ENCODE assay signal across 8 cellular contexts in the genomic region with DNA sequence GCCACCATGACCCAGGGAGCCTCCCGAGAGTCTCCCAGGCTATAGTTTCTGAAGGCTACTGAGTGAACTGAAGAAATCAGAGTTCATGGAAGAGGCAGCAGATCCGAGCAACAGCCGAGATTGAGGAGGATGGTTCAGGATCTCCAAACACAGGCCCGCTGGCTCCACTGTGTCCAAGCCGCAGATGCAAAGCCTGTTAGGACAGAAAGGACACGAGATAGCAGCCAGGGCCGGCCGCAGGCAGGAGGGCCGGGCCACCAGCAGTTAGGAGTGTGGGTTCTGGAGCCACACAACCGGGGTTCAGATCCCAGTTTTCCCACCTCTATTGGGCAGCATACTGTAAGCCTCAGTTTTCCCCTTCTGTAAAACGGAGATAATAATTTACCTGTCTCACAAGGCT. TPM values are rescaled to one million over a fixed set of nuclear protein-coding genes. Genes with fewer than 3 reads are reported as not detected.
DNase-seq lines count a peak whose midpoint lies in the region; ATAC-seq and TF ChIP-seq lines count a peak whose summit lies in the region.

No MANE protein-coding gene starts in this region.

- ATAC-seq in stimulated activated naive CD8-positive, alpha-beta T cell treated with anti-CD3 and anti-CD28 coated beads, Interleukin-15, amount 100 ng/mL, for 72 hours: no peak
- ATAC-seq in GM21723 (IDR thresholded peaks at IDR 0.05; ENCODE audit: unreplicated experiment) (no peak), HG03139 (IDR thresholded peaks at IDR 0.05; ENCODE audit: unreplicated experiment) (no peak)

- peak overlapping the region in 10 of 59 donors; percentile 1 to 34 (median 12) for H3K4me3 ChIP-seq in dorsolateral prefrontal cortex

- H3K27ac ChIP-seq in dorsolateral prefrontal cortex: peak overlapping the region in 58 of 59 donors; percentile 3 to 94 (median 83)

- H3K27ac Mint-ChIP-seq in stimulated activated naive CD8-positive, alpha-beta T cell treated with anti-CD3 and anti-CD28 coated beads, Interleukin-15, Interleukin-2, amounts not matched to agents 100 ng/mL and 50 ng/mL, for 24 hours: peak overlapping the region; percentile 99
- H3K27ac Mint-ChIP-seq in stimulated activated naive CD8-positive, alpha-beta T cell treated with anti-CD3 and anti-CD28 coated beads, Interleukin-15, amount 100 ng/mL, for 72 hours: peak overlapping the region in 1 of 2 donors; percentile 99
- peak overlapping the region; percentile 99 for H3K27ac Mint-ChIP-seq in osteocyte (ENCODE audit: unreplicated experiment)

- TF ChIP-seq CTCF in dorsolateral prefrontal cortex (IDR thresholded peaks at IDR 0.05 in 54 of 56, conservative IDR thresholded peaks at IDR 0.05 in 2 of 56; ENCODE audit: low read depth in 1 of 56, partially characterized antibody in 56 of 56): no peak
- no peak for TF ChIP-seq CTCF in osteocyte (IDR thresholded peaks at IDR 0.05)

- H3K27me3 Mint-ChIP-seq in stimulated activated naive CD8-positive, alpha-beta T cell treated with anti-CD3 and anti-CD28 coated beads, Interleukin-15, Interleukin-2, amounts not matched to agents 100 ng/mL and 50 ng/mL, for 24 hours: no peaks in the 10 kb centered on the region
- H3K27me3 Mint-ChIP-seq in stimulated activated naive CD8-positive, alpha-beta T cell treated with anti-CD3 and anti-CD28 coated beads, Interleukin-15, amount 100 ng/mL, for 72 hours: no peaks in the 10 kb centered on the region
- H3K27me3 Mint-ChIP-seq in osteocyte (ENCODE audit: unreplicated experiment): no peaks in the 10 kb centered on the region

- DNase-seq in stimulated activated naive CD8-positive, alpha-beta T cell treated with anti-CD3 and anti-CD28 coated beads, Interleukin-15, amount 100 ng/mL, for 72 hours: no peak
- DNase-seq in dorsolateral prefrontal cortex (no peak), osteocyte (ENCODE audit: extremely low spot score, unreplicated experiment) (no peak), NCI-H510A (lab: John Stamatoyannopoulos, UW) (no peak), kidney glomerular epithelial cell (lab: John Stamatoyannopoulos, UW) (no peak)

- peaks cover 71% of the 10 kb centered on the region for H3K4me1 Mint-ChIP-seq in stimulated activated naive CD8-positive, alpha-beta T cell treated with anti-CD3 and anti-CD28 coated beads, Interleukin-15, Interleukin-2, amounts not matched to agents 100 ng/mL and 50 ng/mL, for 24 hours (ENCODE audit: low read depth)
- H3K4me1 Mint-ChIP-seq in stimulated activated naive CD8-positive, alpha-beta T cell treated with anti-CD3 and anti-CD28 coated beads, Interleukin-15, amount 100 ng/mL, for 72 hours: peaks cover 69% of the 10 kb centered on the region
- peaks cover 84% of the 10 kb centered on the region for H3K4me1 Mint-ChIP-seq in osteocyte (ENCODE audit: unreplicated experiment)

- peak overlapping the region; percentile 35 for H3K4me3 Mint-ChIP-seq in stimulated activated naive CD8-positive, alpha-beta T cell treated with anti-CD3 and anti-CD28 coated beads, Interleukin-15, Interleukin-2, amounts not matched to agents 100 ng/mL and 50 ng/mL, for 24 hours
- peak overlapping the region in 1 of 2 donors; percentile 54 for H3K4me3 Mint-ChIP-seq in stimulated activated naive CD8-positive, alpha-beta T cell treated with anti-CD3 and anti-CD28 coated beads, Interleukin-15, amount 100 ng/mL, for 72 hours
- peak overlapping the region; percentile 64 for H3K4me3 Mint-ChIP-seq in osteocyte (ENCODE audit: unreplicated experiment)

- H3K27me3 ChIP-seq in dorsolateral prefrontal cortex: no peaks in the 10 kb centered on the region

- intact Hi-C loops in dorsolateral prefrontal cortex (cut with DNase I): no loop called here

- H3K9me3 Mint-ChIP-seq in stimulated activated naive CD8-positive, alpha-beta T cell treated with anti-CD3 and anti-CD28 coated beads, Interleukin-15, Interleukin-2, amounts not matched to agents 100 ng/mL and 50 ng/mL, for 24 hours: no peaks in the 10 kb centered on the region
- H3K9me3 Mint-ChIP-seq in stimulated activated naive CD8-positive, alpha-beta T cell treated with anti-CD3 and anti-CD28 coated beads, Interleukin-15, amount 100 ng/mL, for 72 hours: no peaks in the 10 kb centered on the region
- H3K9me3 Mint-ChIP-seq in osteocyte (ENCODE audit: unreplicated experiment): no peaks in the 10 kb centered on the region

- no peaks in the 10 kb centered on the region for H3K36me3 Mint-ChIP-seq in stimulated activated naive CD8-positive, alpha-beta T cell treated with anti-CD3 and anti-CD28 coated beads, Interleukin-15, Interleukin-2, amounts not matched to agents 100 ng/mL and 50 ng/mL, for 24 hours (ENCODE audit: low read depth)
- peaks cover 6% of the 10 kb centered on the region for H3K36me3 Mint-ChIP-seq in osteocyte (ENCODE audit: unreplicated experiment)

RNA-seq across cellular contexts. Expression of a gene that starts 27.7 kb away (rescaled TPM):
- total RNA-seq in dorsolateral prefrontal cortex: 100 to 1,000 TPM in 3 of 120 experiments, 10 to 100 TPM in 117; 31.2 to 112 (median 51.6) TPM
- total RNA-seq in osteocyte: 111 and 115 TPM in 2 replicates
